In the genomic region with DNA sequence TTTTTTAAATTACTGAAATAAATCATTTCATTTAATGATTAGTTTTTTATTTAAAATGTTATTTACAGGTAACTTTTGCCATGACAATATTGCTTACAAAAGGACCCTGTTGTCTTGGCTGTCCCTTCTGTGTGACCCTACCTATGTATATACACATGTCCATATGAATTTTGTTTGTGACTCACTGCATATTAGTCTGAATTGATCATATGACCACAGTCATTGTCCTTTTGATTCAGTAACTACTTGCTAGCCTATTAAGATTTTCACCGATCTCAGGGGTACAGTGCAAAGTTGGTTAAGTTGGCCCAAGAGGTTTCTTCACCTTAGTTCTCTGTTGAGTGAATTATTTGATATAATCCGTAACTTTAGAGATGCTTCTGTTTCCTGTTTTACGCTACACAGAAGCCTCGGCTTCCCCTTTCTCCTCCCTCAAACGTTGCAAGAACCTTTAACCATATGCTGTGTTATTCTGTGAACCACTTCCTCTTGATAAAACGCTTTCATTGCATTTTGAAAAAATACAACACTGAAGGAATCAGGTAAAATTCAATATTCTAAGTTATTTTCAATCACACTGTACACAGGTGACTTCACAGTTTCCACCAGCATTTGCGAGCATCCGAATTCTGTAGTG, we compare ENCODE assay signal across 9 cellular contexts. TPM values are rescaled to one million over a fixed set of nuclear protein-coding genes. Genes with fewer than 3 reads are reported as not detected.
DNase-seq lines count a peak whose midpoint lies in the region; ATAC-seq, FAIRE-seq and TF ChIP-seq lines count a peak whose summit lies in the region.
"Had no signal": no experiment of that assay in that cellular context is flagged by ENCODE, and none has a peak within 500 bp of the region (broad histone marks: within the 10 kb centered on the region; RNA-seq: fewer than 3 reads in every experiment).

No MANE protein-coding gene starts in this region.

- DNase-seq in A549 (ENCODE audit: low read depth in 1 of 2, low spot score in 1 of 2) (no peak), NCI-H1436 treated with DMSO at 0.1 percent for 48 hours (lab: John Stamatoyannopoulos, UW) (no peak), UCSD-AML1 (lab: John Stamatoyannopoulos, UW; ENCODE audit: unreplicated experiment) (no peak), left ventricle myocardium inferior (no peak)
- peak; percentile 45 for DNase-seq in activated CD8-positive, alpha-beta T cell treated with anti-CD3 and anti-CD28 coated beads for 36 hours

- H3K36me3 ChIP-seq in left ventricle myocardium inferior = no peaks in the 10 kb centered on the region

- no peak overlapping the region for H3K4me2 ChIP-seq in A549
- H3K4me2 ChIP-seq: KMS-11 had no signal

- TF ChIP-seq RAD21 in A549 (conservative IDR thresholded peaks at IDR 0.05 in 1 of 2, IDR thresholded peaks at IDR 0.05 in 1 of 2) = no peak

- H3K36me3 Mint-ChIP-seq in activated CD8-positive, alpha-beta T cell treated with anti-CD3 and anti-CD28 coated beads for 36 hours (ENCODE audit: low read depth) = peaks cover 27% of the 10 kb centered on the region

- H3K4me3 ChIP-seq in A549 (no peak overlapping the region), left ventricle myocardium inferior (no peak overlapping the region)

- no peak for ATAC-seq in A549
- ATAC-seq in GM19043 (IDR thresholded peaks at IDR 0.05; ENCODE audit: low read depth, unreplicated experiment) = peak; percentile 45
- peak; percentile 50 for ATAC-seq in HG03457 (IDR thresholded peaks at IDR 0.05; ENCODE audit: unreplicated experiment)
- ATAC-seq in activated CD8-positive, alpha-beta T cell treated with anti-CD3 and anti-CD28 coated beads for 36 hours = peak; percentile 44
- ATAC-seq in HG02623 (IDR thresholded peaks at IDR 0.05; ENCODE audit: unreplicated experiment) = no peak

- TF ChIP-seq CTCF in A549 (IDR thresholded peaks at IDR 0.05) (no peak), left ventricle myocardium inferior (IDR thresholded peaks at IDR 0.05; ENCODE audit: borderline replicate concordance) (no peak)
- no peak for TF ChIP-seq CTCF in activated CD8-positive, alpha-beta T cell treated with anti-CD3 and anti-CD28 coated beads for 36 hours (IDR thresholded peaks at IDR 0.05)

- H3K27me3 Mint-ChIP-seq in activated CD8-positive, alpha-beta T cell treated with anti-CD3 and anti-CD28 coated beads for 36 hours = no peaks in the 10 kb centered on the region

- no peak for FAIRE-seq in A549 (lab: Jason Lieb, UNC)

- no peak for TF ChIP-seq EP300 in A549 (IDR thresholded peaks at IDR 0.05)

- peak overlapping the region; percentile 72 for H3K4me3 Mint-ChIP-seq in activated CD8-positive, alpha-beta T cell treated with anti-CD3 and anti-CD28 coated beads for 36 hours

- CTCF ChIA-PET in A549 (lab: Yijun Ruan, JAX) = interaction anchor here (0.7 kb wide), 1 partner anchor 408 kb away, joined by 3 read pairs; no protein-coding TSS in a partner anchor
- CTCF ChIA-PET in activated CD8-positive, alpha-beta T cell treated with anti-CD3 and anti-CD28 coated beads for 36 hours (lab: Charles Lee) = interaction anchor here (2.2 kb wide), 1 partner anchor 11 kb away, joined by 10 read pairs; no protein-coding TSS in a partner anchor

- no peak for TF ChIP-seq POLR2A in A549 (IDR thresholded peaks at IDR 0.05; ENCODE audit: low read length)

- WGBS in A549 (ENCODE audit: missing lambda C conversion rate) = 92% methylated on average over 8 of the region's 8 CpGs

- H3K27me3 ChIP-seq in left ventricle myocardium inferior (ENCODE audit: low read depth) = no peaks in the 10 kb centered on the region

- H3K27ac ChIP-seq in A549 (peak overlapping the region; percentile 89 to 95), left ventricle myocardium inferior (replicated peaks) (no peak overlapping the region)
- H3K27ac ChIP-seq: KMS-11 had no signal

- intact Hi-C loops in activated CD8-positive, alpha-beta T cell treated with anti-CD3 and anti-CD28 coated beads for 36 hours (cut with micrococcal nuclease) = no loop called here
- intact Hi-C loops in left ventricle myocardium inferior (cut with micrococcal nuclease) = no loop called here

- H3K4me1 ChIP-seq in A549 (peaks cover 53% of the 10 kb centered on the region), left ventricle myocardium inferior (peaks cover 24% of the 10 kb centered on the region)

- peaks cover 75% of the 10 kb centered on the region for H3K4me1 Mint-ChIP-seq in activated CD8-positive, alpha-beta T cell treated with anti-CD3 and anti-CD28 coated beads for 36 hours (ENCODE audit: low read depth)

- peak overlapping the region; percentile 94 for H3K27ac Mint-ChIP-seq in activated CD8-positive, alpha-beta T cell treated with anti-CD3 and anti-CD28 coated beads for 36 hours

- POLR2A ChIA-PET in A549 (lab: Yijun Ruan, JAX) = no interaction called here
- POLR2A ChIA-PET in activated CD8-positive, alpha-beta T cell treated with anti-CD3 and anti-CD28 coated beads for 36 hours (lab: Charles Lee) = no interaction called here

- H3K9me3 ChIP-seq in A549 (no peaks in the 10 kb centered on the region), left ventricle myocardium inferior (replicated peaks) (no peaks in the 10 kb centered on the region)

- H3K9me3 Mint-ChIP-seq in activated CD8-positive, alpha-beta T cell treated with anti-CD3 and anti-CD28 coated beads for 36 hours = no peaks in the 10 kb centered on the region

TF ChIP-seq in A549, 52 proteins besides CTCF, POLR2A, EP300 and RAD21:
- TF ChIP-seq CBX8 (IDR thresholded peaks at IDR 0.05) (no peak), FOSB (CRISPR knock-in tag; IDR thresholded peaks at IDR 0.05) (no peak), PHF8 (IDR thresholded peaks at IDR 0.05; ENCODE audit: borderline replicate concordance, low read depth) (no peak), CHD2 (IDR thresholded peaks at IDR 0.05; ENCODE audit: low read length, partially characterized antibody) (no peak), HOXB5 (CRISPR knock-in tag; IDR thresholded peaks at IDR 0.05) (no peak), MAZ (IDR thresholded peaks at IDR 0.05; ENCODE audit: borderline replicate concordance, low read depth, low read length) (no peak), BCL3 (IDR thresholded peaks at IDR 0.05) (no peak), GATA3 (IDR thresholded peaks at IDR 0.05; ENCODE audit: borderline replicate concordance) (no peak), KDM1A (IDR thresholded peaks at IDR 0.05; ENCODE audit: low read depth) (no peak), BHLHE40 (IDR thresholded peaks at IDR 0.05; ENCODE audit: low read depth, low read length) (no peak), RARB (CRISPR knock-in tag; IDR thresholded peaks at IDR 0.05) (no peak), ATOH8 (CRISPR knock-in tag; IDR thresholded peaks at IDR 0.05; ENCODE audit: low read depth) (no peak), TFCP2L1 (CRISPR knock-in tag; IDR thresholded peaks at IDR 0.05) (no peak), JUNB (IDR thresholded peaks at IDR 0.05) (no peak), JUN (IDR thresholded peaks at IDR 0.05) (no peak)

RNA-seq across cellular contexts. Expression of gene APBB1IP, which starts 43.9 kb away (rescaled TPM):
- polyA plus RNA-seq in A549 (2011; rRNA removed) = 0.96 and 1.2 TPM in 2 replicates
- 0.58 and 0.69 TPM in 2 replicates for polyA plus RNA-seq in A549 (2012; cell fraction: cytosol; rRNA removed)
- polyA plus RNA-seq in A549 (2012; cell fraction: nucleus; rRNA removed) = 0.74 and 0.97 TPM in 2 replicates
- polyA plus RNA-seq in A549 (2017; fragmentation: RNase III; extraction: RNeasy Plus Mini Kit Qiagen cat#74134 plus additional on column Dnase treatment) = 6.6 to 9.2 TPM (median 7.5 TPM) in 3 replicates
- polyA minus RNA-seq in A549 (2011; rRNA and poly(A)+ RNA removed) = 1.1 and 1.2 TPM in 2 replicates
- total RNA-seq in activated CD8-positive, alpha-beta T cell treated with anti-CD3 and anti-CD28 coated beads for 36 hours = 10 to 100 TPM; 61.9 to 64.8 TPM
- 2.6 TPM for total RNA-seq in left ventricle myocardium inferior

Comparison
In these comparisons a context has a peak if more than half of its experiments do, and no peak if none do; other contexts are left out.
1. ATAC-seq: peak in GM19043 (single experiment), HG03457 (single experiment) and activated CD8-positive, alpha-beta T cell treated with anti-CD3 and anti-CD28 coated beads for 36 hours (single experiment); none in A549 (0 of 2) and HG02623 (single experiment).
2. RNA of gene APBB1IP, which starts 43.9 kb away (total RNA-seq): 61.9 to 64.8 TPM in activated CD8-positive, alpha-beta T cell treated with anti-CD3 and anti-CD28 coated beads for 36 hours; 2.6 TPM in left ventricle myocardium inferior (single experiment); every median in the first group is over 10 times any median in the second.